Comparison of ENCODE assay signal across 11 cellular contexts in genomic region chr1:71298633-71299032, GRCh38.
"Had no signal": no experiment of that assay in that cellular context is flagged by ENCODE, and none has a peak within 500 bp of the region (broad histone marks: within the 10 kb centered on the region; RNA-seq: fewer than 3 reads in every experiment).

No MANE protein-coding gene starts in this region.

- H3K4me1 ChIP-seq: esophagus muscularis mucosa, parathyroid adenoma, transverse colon had no signal

- H3K4me3 ChIP-seq: esophagus muscularis mucosa, transverse colon had no signal

- H3K36me3 ChIP-seq: esophagus muscularis mucosa, transverse colon had no signal

- H2AFZ ChIP-seq: parathyroid adenoma had no signal

- H3K27ac ChIP-seq: esophagus muscularis mucosa, parathyroid adenoma, transverse colon had no signal

- H3K9ac ChIP-seq: parathyroid adenoma had no signal

- H3K79me2 ChIP-seq: parathyroid adenoma had no signal

- H3K9me3 ChIP-seq: esophagus muscularis mucosa, transverse colon had no signal

- DNase-seq: activated CD4-positive, alpha-beta memory T cell treated with anti-CD3 and anti-CD28 coated beads for 36 hours; activated gamma-delta T cell; activated naive CD8-positive, alpha-beta T cell treated with anti-CD3 and anti-CD28 coated beads for 36 hours; activated T-cell treated with anti-CD3 and anti-CD28 coated beads, Interleukin-2, amount 50 U/mL, for 48 hours; anterior cingulate cortex; kidney; retina; stimulated activated CD4-positive, alpha-beta T cell treated with anti-CD3 and anti-CD28 coated beads, Interleukin-1b, Interleukin-23, amount 100 ng/mL, for 48 hours; transverse colon had no signal

- H3K27me3 ChIP-seq: esophagus muscularis mucosa, transverse colon had no signal
